8 cellular contexts compared by ENCODE assay signal in genomic region chr14:103078420-103078749, GRCh38. TPM values are rescaled to one million over a fixed set of nuclear protein-coding genes. Genes with fewer than 3 reads are reported as not detected.
DNase-seq lines count a peak whose midpoint lies in the region; ATAC-seq and TF ChIP-seq lines count a peak whose summit lies in the region.

No MANE protein-coding gene starts in this region.

- H3F3A ChIP-seq in SU-DHL-6 (ENCODE audit: insufficient read depth), result no peaks in the 10 kb centered on the region

- no peaks in the 10 kb centered on the region for H3K36me3 ChIP-seq in SU-DHL-6 (ENCODE audit: low read length)

- no peaks in the 10 kb centered on the region for H3K27me3 ChIP-seq in SU-DHL-6 (ENCODE audit: low read length)

- H3K9me2 ChIP-seq in SU-DHL-6 (replicated peaks; ENCODE audit: insufficient read depth, low read length), result no peaks in the 10 kb centered on the region

- H4K20me1 ChIP-seq in SU-DHL-6 (ENCODE audit: low read depth, low read length), result no peaks in the 10 kb centered on the region

- intact Hi-C loops in left cardiac atrium (cut with DNase I), result no loop called here

- TF ChIP-seq CTCF in SU-DHL-6 (IDR thresholded peaks at IDR 0.05; ENCODE audit: insufficient read depth, low read length, poor library complexity, severe bottlenecking), result peak; percentile 27

- ATAC-seq in GM21825 (IDR thresholded peaks at IDR 0.05; ENCODE audit: unreplicated experiment) (peak; percentile 53), left cardiac atrium (peak in 1 of 2 donors; percentile 10), HG02938 (IDR thresholded peaks at IDR 0.05; ENCODE audit: unreplicated experiment) (no peak)

- no peak overlapping the region for H3K4me3 ChIP-seq in SU-DHL-6 (ENCODE audit: insufficient read depth, low read length, poor library complexity, severe bottlenecking)

- H3K4me2 ChIP-seq in SU-DHL-6 (ENCODE audit: low read depth, low read length, poor library complexity, severe bottlenecking), result no peak overlapping the region

- no peaks in the 10 kb centered on the region for H3K79me2 ChIP-seq in SU-DHL-6 (ENCODE audit: insufficient read depth, low read length)

- H3K27ac ChIP-seq in SU-DHL-6 (ENCODE audit: low read depth, low read length), result no peak overlapping the region

- DNase-seq in CD1c-positive myeloid dendritic cell (ENCODE audit: extremely low spot score) (peak; percentile 89), NCI-H1417 (lab: John Stamatoyannopoulos, UW) (peak; percentile 71 to 92 (median 91)), left cardiac atrium (peak; percentile 87), putamen (ENCODE audit: low spot score) (peak; percentile 71)
- peak; percentile 34 for DNase-seq in activated naive CD8-positive, alpha-beta T cell treated with anti-CD3 and anti-CD28 coated beads, Interleukin-2, amount 50 U/mL, for 16 hours (ENCODE audit: low read depth, low spot score)

- H3K9me3 ChIP-seq in SU-DHL-6 (ENCODE audit: insufficient read depth, low read length), result no peaks in the 10 kb centered on the region

- H3K9ac ChIP-seq in SU-DHL-6 (ENCODE audit: low read length), result no peak overlapping the region

- H2AFZ ChIP-seq in SU-DHL-6 (ENCODE audit: low read depth, low read length, severe bottlenecking), result no peak overlapping the region

RNA-seq across cellular contexts. Expression of gene LBHD2, which starts 5.6 kb away (rescaled TPM):
- under 1 TPM in 1 of 2 donors, not detected in 1; 0.47 TPM for total RNA-seq in left cardiac atrium

RNA-seq across cellular contexts. Expression of gene EXOC3L4, which starts 16.1 kb away (rescaled TPM):
- total RNA-seq in left cardiac atrium, result under 1 TPM; 0.91 to 0.92 TPM

RNA-seq across cellular contexts. Expression of gene CDC42BPB, which starts 21.0 kb away (rescaled TPM):
- 10 to 100 TPM; 57.3 to 79.2 TPM for total RNA-seq in left cardiac atrium

RNA-seq across cellular contexts. Expression of gene TNFAIP2, which starts 44.9 kb away (rescaled TPM):
- total RNA-seq in left cardiac atrium, result 10 to 100 TPM; 60.2 to 72.0 TPM

Comparison
In these comparisons a context has a peak if more than half of its experiments do, and no peak if none do; other contexts are left out.
1. DNase-seq: peak in every context shown above with its lines; median percentile 91 in NCI-H1417; 89 in CD1c-positive myeloid dendritic cell; 87 in left cardiac atrium; 71 in putamen; 34 in activated naive CD8-positive, alpha-beta T cell treated with anti-CD3 and anti-CD28 coated beads, Interleukin-2, amount 50 U/mL, for 16 hours.